8 cellular contexts compared by ENCODE assay signal in the genomic region with DNA sequence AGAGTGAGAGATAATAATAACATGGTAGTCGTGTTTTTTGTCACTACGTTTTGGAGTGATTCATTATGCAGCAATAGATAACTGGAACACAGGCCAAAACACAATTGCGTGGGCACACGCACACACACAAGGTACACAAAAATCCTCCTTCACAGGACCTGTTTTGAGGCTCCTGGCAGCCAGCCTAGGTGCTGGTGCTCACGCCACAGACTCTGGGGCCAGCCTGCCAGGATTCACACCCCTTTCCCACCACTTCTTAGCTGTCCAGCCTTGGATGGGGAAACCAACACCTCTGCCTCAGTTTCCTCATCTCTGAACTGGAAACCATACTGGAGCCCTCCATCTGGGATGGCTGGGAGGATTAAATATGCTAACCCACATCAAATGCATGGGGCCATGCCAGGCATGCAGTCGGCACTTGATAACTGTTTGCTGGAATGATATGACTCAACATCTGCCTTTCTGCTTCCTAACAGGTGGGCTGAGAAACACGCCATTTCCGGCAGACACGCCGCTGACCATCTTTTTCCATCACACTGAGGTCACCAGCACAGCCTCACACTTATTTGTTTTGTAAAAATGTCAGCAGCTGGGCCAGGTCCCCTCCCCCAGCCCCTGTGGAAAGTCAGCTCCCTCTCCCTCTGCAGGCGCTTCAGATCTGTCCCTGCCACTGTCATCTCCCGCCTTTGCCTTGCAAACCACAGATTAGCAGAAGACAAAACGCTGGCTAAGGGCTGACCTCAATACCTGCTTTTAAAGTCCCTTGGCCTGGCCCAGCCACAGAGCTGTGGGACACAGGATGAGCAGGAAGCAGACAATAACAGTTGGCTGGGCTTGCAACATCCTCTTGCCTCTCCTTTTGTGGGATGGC.
DNase-seq lines count a peak whose midpoint lies in the region; ATAC-seq, FAIRE-seq and TF ChIP-seq lines count a peak whose summit lies in the region.

No MANE protein-coding gene starts in this region.

- H3K27me3 ChIP-seq in NT2/D1 (ENCODE audit: insufficient read depth, insufficient read length): no peaks in the 10 kb centered on the region
- no peaks in the 10 kb centered on the region for H3K27me3 ChIP-seq in hepatocyte

- TF ChIP-seq CTCF in A549 (IDR thresholded peaks at IDR 0.05): no peak
- TF ChIP-seq CTCF in hepatocyte (IDR thresholded peaks at IDR 0.05; ENCODE audit: poor library complexity): no peak

- H3K36me3 ChIP-seq in NT2/D1 (ENCODE audit: insufficient read depth, insufficient read length, low read length): no peaks in the 10 kb centered on the region
- H3K36me3 ChIP-seq in hepatocyte (replicated peaks; ENCODE audit: insufficient read depth, low read depth): no peaks in the 10 kb centered on the region

- ATAC-seq in A549: peak; percentile 65 to 69
- peak; percentile 73 for ATAC-seq in GM18907 (IDR thresholded peaks at IDR 0.05; ENCODE audit: unreplicated experiment)
- ATAC-seq in HG03066 (IDR thresholded peaks at IDR 0.05; ENCODE audit: low read depth, unreplicated experiment): peak; percentile 74

- CTCF ChIA-PET in A549 (lab: Yijun Ruan, JAX): no interaction called here

- 48% methylated on average over 12 of the region's 13 CpGs for WGBS in A549 (ENCODE audit: missing lambda C conversion rate)
- WGBS in hepatocyte (ENCODE audit: low lambda C conversion rate, missing lambda C conversion rate): 51% methylated on average over 13 of the region's 13 CpGs

- H3K79me2 ChIP-seq in hepatocyte: no peaks in the 10 kb centered on the region

- POLR2A ChIA-PET in A549 (lab: Yijun Ruan, JAX): no interaction called here

- no peaks in the 10 kb centered on the region for H3K9me2 ChIP-seq in hepatocyte (replicated peaks; ENCODE audit: insufficient read depth)

- FAIRE-seq in A549 (lab: Jason Lieb, UNC): peak; percentile 78

- TF ChIP-seq RAD21 in A549 (conservative IDR thresholded peaks at IDR 0.05 in 1 of 2, IDR thresholded peaks at IDR 0.05 in 1 of 2): no peak

- DNase-seq in A549 (ENCODE audit: low read depth in 1 of 2, low spot score in 1 of 2): peak; percentile 26 to 65
- DNase-seq in NT2/D1 (ENCODE audit: low read depth, low spot score): peak; percentile 87
- peak; percentile 77 for DNase-seq in activated T-cell treated with anti-CD3 and anti-CD28 coated beads for 48 hours (ENCODE audit: low read depth)
- peak; percentile 65 for DNase-seq in hepatocyte (ENCODE audit: low spot score)
- DNase-seq in stimulated activated CD8-positive, alpha-beta memory T cell treated with anti-CD3 and anti-CD28 coated beads, Interleukin-2, amount 100 ng/mL, for 48 hours (ENCODE audit: low read depth in 2 of 2): peak; percentile 64 to 71
- no peak for DNase-seq in NCI-H345 treated with DMSO at 0.1 percent for 48 hours (lab: John Stamatoyannopoulos, UW; ENCODE audit: unreplicated experiment)

- H3K4me3 ChIP-seq in A549 (no peak overlapping the region), NT2/D1 (ENCODE audit: insufficient read length, low read depth) (no peak overlapping the region), hepatocyte (no peak overlapping the region)

- H3K9ac ChIP-seq in NT2/D1 (ENCODE audit: insufficient read length, low read depth): peak overlapping the region; percentile 56

- H4K20me1 ChIP-seq in hepatocyte (ENCODE audit: insufficient read depth, poor library complexity, severe bottlenecking): no peaks in the 10 kb centered on the region

- H3K4me1 ChIP-seq in A549 (peaks cover 29% of the 10 kb centered on the region), NT2/D1 (ENCODE audit: insufficient read depth, insufficient read length) (peaks cover 22% of the 10 kb centered on the region), hepatocyte (ENCODE audit: insufficient read depth) (no peaks in the 10 kb centered on the region)

- no peak for TF ChIP-seq POLR2A in A549 (IDR thresholded peaks at IDR 0.05; ENCODE audit: low read length)

- TF ChIP-seq EP300 in A549 (IDR thresholded peaks at IDR 0.05): no peak

- H3K27ac ChIP-seq in A549 (peak overlapping the region; percentile 35 to 66; a peak in 4 of 6 replicates), hepatocyte (no peak overlapping the region)

- no peak overlapping the region for H2AFZ ChIP-seq in hepatocyte

- peak overlapping the region; percentile 52 for H3K4me2 ChIP-seq in A549
- H3K4me2 ChIP-seq in hepatocyte: no peak overlapping the region

- H3K9me3 ChIP-seq in A549 (no peaks in the 10 kb centered on the region), NT2/D1 (ENCODE audit: insufficient read depth, low read length) (peaks cover 11% of the 10 kb centered on the region; the same call in 1 of the 2 replicates), hepatocyte (ENCODE audit: low read depth) (no peaks in the 10 kb centered on the region)

TF ChIP-seq in A549, 52 proteins besides CTCF, POLR2A, EP300 and RAD21:
- TF ChIP-seq, protein P1, sequence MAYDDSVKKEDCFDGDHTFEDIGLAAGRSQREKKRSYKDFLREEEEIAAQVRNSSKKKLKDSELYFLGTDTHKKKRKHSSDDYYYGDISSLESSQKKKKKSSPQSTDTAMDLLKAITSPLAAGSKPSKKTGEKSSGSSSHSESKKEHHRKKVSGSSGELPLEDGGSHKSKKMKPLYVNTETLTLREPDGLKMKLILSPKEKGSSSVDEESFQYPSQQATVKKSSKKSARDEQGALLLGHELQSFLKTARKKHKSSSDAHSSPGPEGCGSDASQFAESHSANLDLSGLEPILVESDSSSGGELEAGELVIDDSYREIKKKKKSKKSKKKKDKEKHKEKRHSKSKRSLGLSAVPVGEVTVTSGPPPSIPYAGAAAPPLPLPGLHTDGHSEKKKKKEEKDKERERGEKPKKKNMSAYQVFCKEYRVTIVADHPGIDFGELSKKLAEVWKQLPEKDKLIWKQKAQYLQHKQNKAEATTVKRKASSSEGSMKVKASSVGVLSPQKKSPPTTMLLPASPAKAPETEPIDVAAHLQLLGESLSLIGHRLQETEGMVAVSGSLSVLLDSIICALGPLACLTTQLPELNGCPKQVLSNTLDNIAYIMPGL (CRISPR knock-in tag; IDR thresholded peaks at IDR 0.05; ENCODE audit: borderline replicate concordance): no peak
- no peak for TF ChIP-seq CHD2 (IDR thresholded peaks at IDR 0.05; ENCODE audit: low read length, partially characterized antibody)
- no peak for TF ChIP-seq ZSCAN20 (CRISPR knock-in tag; IDR thresholded peaks at IDR 0.05)
- TF ChIP-seq, protein P2, sequence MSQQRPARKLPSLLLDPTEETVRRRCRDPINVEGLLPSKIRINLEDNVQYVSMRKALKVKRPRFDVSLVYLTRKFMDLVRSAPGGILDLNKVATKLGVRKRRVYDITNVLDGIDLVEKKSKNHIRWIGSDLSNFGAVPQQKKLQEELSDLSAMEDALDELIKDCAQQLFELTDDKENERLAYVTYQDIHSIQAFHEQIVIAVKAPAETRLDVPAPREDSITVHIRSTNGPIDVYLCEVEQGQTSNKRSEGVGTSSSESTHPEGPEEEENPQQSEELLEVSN (IDR thresholded peaks at IDR 0.05; ENCODE audit: borderline replicate concordance, low read depth): 0 out of 2 replicates have a peak, but pooled peaks have one; percentile 43
- TF ChIP-seq, protein P3, sequence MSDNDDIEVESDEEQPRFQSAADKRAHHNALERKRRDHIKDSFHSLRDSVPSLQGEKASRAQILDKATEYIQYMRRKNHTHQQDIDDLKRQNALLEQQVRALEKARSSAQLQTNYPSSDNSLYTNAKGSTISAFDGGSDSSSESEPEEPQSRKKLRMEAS (IDR thresholded peaks at IDR 0.05): peak; percentile 77
- no peak for TF ChIP-seq RARB (CRISPR knock-in tag; IDR thresholded peaks at IDR 0.05)
- no peak for TF ChIP-seq CBX2 (IDR thresholded peaks at IDR 0.05; ENCODE audit: borderline replicate concordance, low read depth)
- no peak for TF ChIP-seq ESRRA (IDR thresholded peaks at IDR 0.05; ENCODE audit: borderline replicate concordance, low read length)
- TF ChIP-seq MAZ (IDR thresholded peaks at IDR 0.05; ENCODE audit: borderline replicate concordance, low read depth, low read length): no peak
- no peak for TF ChIP-seq BHLHE40 (IDR thresholded peaks at IDR 0.05; ENCODE audit: low read depth, low read length)
- TF ChIP-seq RNF2 (IDR thresholded peaks at IDR 0.05; ENCODE audit: borderline replicate concordance, low read depth): no peak
- TF ChIP-seq HOXA7 (CRISPR knock-in tag; IDR thresholded peaks at IDR 0.05): no peak
- no peak for TF ChIP-seq SMC3 (IDR thresholded peaks at IDR 0.05)
- TF ChIP-seq JUN (IDR thresholded peaks at IDR 0.05): no peak
- no peak for TF ChIP-seq ZNF302 (CRISPR knock-in tag; IDR thresholded peaks at IDR 0.05)
- TF ChIP-seq, protein P4, sequence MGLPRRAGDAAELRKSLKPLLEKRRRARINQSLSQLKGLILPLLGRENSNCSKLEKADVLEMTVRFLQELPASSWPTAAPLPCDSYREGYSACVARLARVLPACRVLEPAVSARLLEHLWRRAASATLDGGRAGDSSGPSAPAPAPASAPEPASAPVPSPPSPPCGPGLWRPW (IDR thresholded peaks at IDR 0.05): no peak
- TF ChIP-seq, protein P5, sequence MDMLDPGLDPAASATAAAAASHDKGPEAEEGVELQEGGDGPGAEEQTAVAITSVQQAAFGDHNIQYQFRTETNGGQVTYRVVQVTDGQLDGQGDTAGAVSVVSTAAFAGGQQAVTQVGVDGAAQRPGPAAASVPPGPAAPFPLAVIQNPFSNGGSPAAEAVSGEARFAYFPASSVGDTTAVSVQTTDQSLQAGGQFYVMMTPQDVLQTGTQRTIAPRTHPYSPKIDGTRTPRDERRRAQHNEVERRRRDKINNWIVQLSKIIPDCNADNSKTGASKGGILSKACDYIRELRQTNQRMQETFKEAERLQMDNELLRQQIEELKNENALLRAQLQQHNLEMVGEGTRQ (IDR thresholded peaks at IDR 0.05): no peak
- no peak for TF ChIP-seq FOXS1 (CRISPR knock-in tag; IDR thresholded peaks at IDR 0.05)
- 0 out of 2 replicates have a peak, but pooled peaks have one; percentile 22 for TF ChIP-seq FOSL2 (IDR thresholded peaks at IDR 0.05)
- peak; percentile 43; the same call in 1 of the 2 replicates for TF ChIP-seq FOSL2 (CRISPR knock-in tag; IDR thresholded peaks at IDR 0.05)
